ENCODE assay signal across 9 cellular contexts in the genomic region with DNA sequence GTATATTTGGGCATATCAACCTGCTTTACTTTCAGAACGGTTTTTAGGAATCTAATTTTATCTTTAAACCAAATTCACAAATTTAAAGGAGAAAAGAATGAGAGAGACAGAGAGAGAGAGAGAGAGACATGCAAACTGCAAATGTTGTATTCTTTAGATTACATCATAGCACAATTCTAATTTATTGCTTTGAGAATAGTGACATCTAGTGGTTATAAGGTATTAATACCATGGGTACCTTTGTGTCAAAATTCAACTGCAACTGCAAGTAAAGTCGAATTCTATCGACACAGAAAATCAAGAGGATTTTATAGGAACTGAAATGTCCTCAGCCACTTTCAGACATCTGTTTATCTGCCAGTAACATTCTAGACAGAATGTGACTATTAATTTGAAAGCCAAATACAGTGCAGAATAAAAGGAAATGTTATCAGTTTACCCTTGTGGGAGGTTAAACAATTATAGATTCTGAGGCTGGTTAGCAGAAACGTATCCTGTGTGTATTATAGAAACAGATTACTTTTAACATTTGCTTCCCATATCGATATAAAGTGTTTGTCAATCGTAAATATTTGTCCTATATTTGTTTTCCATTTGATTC.
DNase-seq lines count a peak whose midpoint lies in the region; ATAC-seq, FAIRE-seq and TF ChIP-seq lines count a peak whose summit lies in the region.
"Had no signal": no experiment of that assay in that cellular context is flagged by ENCODE, and none has a peak within 500 bp of the region (broad histone marks: within the 10 kb centered on the region; RNA-seq: fewer than 3 reads in every experiment).

No MANE protein-coding gene starts in this region.

- TF ChIP-seq RAD21 in IMR-90 (IDR thresholded peaks at IDR 0.05; ENCODE audit: low read length) = peak; percentile 67

- no peaks in the 10 kb centered on the region for H3K4me1 ChIP-seq in IMR-90 (ENCODE audit: control insufficient read depth, insufficient read depth, low read length)
- H3K4me1 ChIP-seq in Panc1 (ENCODE audit: control insufficient read depth, insufficient read depth, low read length) = no peaks in the 10 kb centered on the region; the same call in 1 of the 2 replicates
- no peaks in the 10 kb centered on the region for H3K4me1 ChIP-seq in pancreas

- no peak overlapping the region for H2BK15ac ChIP-seq in IMR-90 (ENCODE audit: low read depth, low read length)

- H3K4me2 ChIP-seq in IMR-90 (ENCODE audit: low read depth, low read length) = no peak overlapping the region
- H3K4me2 ChIP-seq: BLaER1 had no signal

- TF ChIP-seq CTCF in IMR-90 (conservative IDR thresholded peaks at IDR 0.05; ENCODE audit: low read depth, low read length) (peak; percentile 60), Panc1 (IDR thresholded peaks at IDR 0.05) (peak; percentile 55; the same call in 1 of the 2 replicates), pancreas (IDR thresholded peaks at IDR 0.05) (peak; percentile 22 to 65 (median 38))

- H2BK5ac ChIP-seq in IMR-90 (ENCODE audit: low read depth, low read length, poor library complexity, severe bottlenecking) = no peak overlapping the region

- no peaks in the 10 kb centered on the region for H3K36me3 ChIP-seq in IMR-90 (ENCODE audit: control insufficient read depth, insufficient read depth, low read length)
- H3K36me3 ChIP-seq in Panc1 (ENCODE audit: control insufficient read depth, insufficient read depth, low read length) = no peaks in the 10 kb centered on the region
- no peaks in the 10 kb centered on the region for H3K36me3 ChIP-seq in pancreas
- H3K36me3 ChIP-seq: BLaER1 had no signal

- ATAC-seq in GM21737 (IDR thresholded peaks at IDR 0.05; ENCODE audit: unreplicated experiment) (peak; percentile 76), IMR-90 (ENCODE audit: low read depth) (peak; percentile 53), Panc1 (no peak), esophagus mucosa (peak; percentile 69), pancreas (peak; percentile 64 to 86 (median 84))

- H3K14ac ChIP-seq in IMR-90 (replicated peaks; ENCODE audit: low read depth, low read length) = no peak overlapping the region

- H3K4me3 ChIP-seq in IMR-90 (ENCODE audit: insufficient read depth, low read depth, low read length) (no peak overlapping the region), Panc1 (ENCODE audit: low read depth in 2 of 2, low read length in 2 of 2) (no peak overlapping the region), pancreas (no peak overlapping the region)
- H3K4me3 ChIP-seq: BLaER1 had no signal

- H3K9me3 ChIP-seq in IMR-90 (ENCODE audit: control insufficient read depth, insufficient read depth, low read length) (no peaks in the 10 kb centered on the region), Panc1 (ENCODE audit: control insufficient read depth, insufficient read depth, low read depth, low read length) (no peaks in the 10 kb centered on the region), pancreas (no peaks in the 10 kb centered on the region)
- H3K9me3 ChIP-seq: BLaER1 had no signal

- H3K27ac ChIP-seq in IMR-90 (ENCODE audit: insufficient read depth, low read length) = no peak overlapping the region
- H3K27ac ChIP-seq in Panc1 (ENCODE audit: low read length) = no peak overlapping the region
- H3K27ac ChIP-seq in pancreas = no peak overlapping the region
- H3K27ac ChIP-seq: BLaER1 had no signal

- H3K9me1 ChIP-seq in IMR-90 (ENCODE audit: insufficient read depth, low read length) = no peaks in the 10 kb centered on the region

- H3K23ac ChIP-seq in IMR-90 (ENCODE audit: low read depth, low read length) = no peak overlapping the region

- CTCF ChIA-PET in IMR-90 (lab: Yijun Ruan, JAX) (no interaction called here), Panc1 (lab: Charles Lee) (no interaction called here)

- no peak overlapping the region for H3K18ac ChIP-seq in IMR-90 (ENCODE audit: low read depth, low read length)

- H2BK120ac ChIP-seq in IMR-90 (ENCODE audit: low read depth, low read length) = no peak overlapping the region

- intact Hi-C loops in IMR-90 (cut with micrococcal nuclease) (loop anchor here (1.0 to 5.0 kb wide), 2 partner anchors 1334 to 1385 kb away; a partner anchor contains a TSS), Panc1 (cut with micrococcal nuclease; ENCODE audit: unreplicated experiment) (loop anchor here (5.0 to 10.0 kb wide), 3 partner anchors 1335 to 1792 kb away; a partner anchor contains a TSS), pancreas (cut with DNase I) (no loop called here)

- no peak overlapping the region for H3K9ac ChIP-seq in IMR-90 (ENCODE audit: low read depth, low read length)
- H3K9ac ChIP-seq: BLaER1 had no signal

- H4K8ac ChIP-seq in IMR-90 (ENCODE audit: low read depth in 2 of 2, low read length in 2 of 2) = no peak overlapping the region

- peak; percentile 85 for FAIRE-seq in pancreas (lab: Jason Lieb, UNC)

- TF ChIP-seq POLR2A in IMR-90 (IDR thresholded peaks at IDR 0.05; ENCODE audit: low read depth, low read length) = no peak

- H3K56ac ChIP-seq in IMR-90 (ENCODE audit: extremely low read depth, insufficient read depth, low read length) = no peak overlapping the region

- no peak overlapping the region for H4K91ac ChIP-seq in IMR-90 (ENCODE audit: insufficient read depth, low read depth, low read length)

- POLR2A ChIA-PET in IMR-90 (lab: Charles Lee; ENCODE audit: unreplicated experiment) (no interaction called here), Panc1 (lab: Charles Lee) (no interaction called here)

- dilution Hi-C loops in IMR-90 (cut with HindIII; ENCODE audit: low sequenced_read_pairs, unreplicated experiment) = no loop called here

- no CpG with 5 or more reads among the region's 6 CpGs for WGBS in IMR-90 (ENCODE audit: extremely low coverage in 2 of 2, insufficient read length in 1 of 2), 2 experiments
- WGBS in pancreas, 2 donors = 1 to 3% methylated on average over 6 of the region's 6 CpGs

- BruUV-seq in IMR-90 (replicated peaks; lab: Mats Ljungman, UMichigan) (no TSS peak), Panc1 (replicated peaks; lab: Mats Ljungman, UMichigan) (no TSS peak)

- no peak overlapping the region for H2BK20ac ChIP-seq in IMR-90 (ENCODE audit: low read depth, low read length)

- in situ Hi-C loops in IMR-90 (cut with MboI; ENCODE audit: low sequenced_read_pairs) = loop anchor here (25.0 kb wide), 1 partner anchor 1805 kb away; no protein-coding TSS in a partner anchor
- in situ Hi-C loops in Panc1 (cut with HindIII; ENCODE audit: low pct_unique_long_range_greater_than_20kb, low sequenced_read_pairs) = no loop called here

- no peak overlapping the region for H3K4ac ChIP-seq in IMR-90 (ENCODE audit: low read depth, low read length)

- H3K79me1 ChIP-seq in IMR-90 (ENCODE audit: low read depth in 1 of 2, low read length in 2 of 2) = no peaks in the 10 kb centered on the region

- no peak overlapping the region for H2AK9ac ChIP-seq in IMR-90 (replicated peaks; ENCODE audit: low read depth, low read length, poor library complexity)

- no peak overlapping the region for H2AK5ac ChIP-seq in IMR-90 (ENCODE audit: low read depth, low read length)

- H3K27me3 ChIP-seq in IMR-90 (ENCODE audit: control insufficient read depth, insufficient read depth, low read length) = no peaks in the 10 kb centered on the region
- H3K27me3 ChIP-seq in Panc1 (ENCODE audit: control insufficient read depth, insufficient read depth, low read length) = no peaks in the 10 kb centered on the region
- H3K27me3 ChIP-seq in pancreas = no peaks in the 10 kb centered on the region
- H3K27me3 ChIP-seq: BLaER1 had no signal

- DNase-seq in NCI-H1092 treated with DMSO at 0.1 percent for 48 hours (lab: John Stamatoyannopoulos, UW) = peak; percentile 64
- DNase-seq in NCI-H1092 (lab: John Stamatoyannopoulos, UW) = no peak
- DNase-seq in IMR-90 = peak; percentile 47
- DNase-seq in Panc1 (ENCODE audit: low read depth, low spot score) = peak; percentile 28
- DNase-seq in pancreas = no peak
- DNase-seq in cortex of kidney (lab: John Stamatoyannopoulos, UW) = no peak

- no peak overlapping the region for H4K5ac ChIP-seq in IMR-90 (ENCODE audit: low read depth, low read length)

- H2AFZ ChIP-seq in IMR-90 (replicated peaks; ENCODE audit: low read length, poor library complexity) = no peak overlapping the region

- no peaks in the 10 kb centered on the region for H4K20me1 ChIP-seq in IMR-90 (ENCODE audit: insufficient read depth, low read length)
- H4K20me1 ChIP-seq: BLaER1 had no signal

TF ChIP-seq in IMR-90, 13 proteins besides CTCF, POLR2A, EP300 and RAD21:
- TF ChIP-seq NFE2L2 (IDR thresholded peaks at IDR 0.05; ENCODE audit: low read depth, low read length) = no peak
- TF ChIP-seq CEBPB (IDR thresholded peaks at IDR 0.05; ENCODE audit: low read depth, low read length) = peak; percentile 72
- TF ChIP-seq MAZ (IDR thresholded peaks at IDR 0.05; ENCODE audit: borderline replicate concordance, low read depth, low read length) = no peak
- peak; percentile 33; the same call in 1 of the 2 replicates for TF ChIP-seq SMC3 (IDR thresholded peaks at IDR 0.05; ENCODE audit: low read depth, low read length)
- TF ChIP-seq CHD1 (IDR thresholded peaks at IDR 0.05; ENCODE audit: low read depth, low read length) = no peak
- no peak for TF ChIP-seq MXI1 (IDR thresholded peaks at IDR 0.05; ENCODE audit: borderline replicate concordance, low read depth, low read length)

Comparison
In these comparisons a context has a peak if more than half of its experiments do, and no peak if none do; other contexts are left out.
1. DNase-seq: peak in NCI-H1092 treated with DMSO at 0.1 percent for 48 hours (single experiment), IMR-90 (single experiment) and Panc1 (single experiment); none in NCI-H1092 (single experiment), pancreas (0 of 6) and cortex of kidney (single experiment).
2. intact Hi-C loops: an anchor here in IMR-90 (1.0 to 5.0 kb wide) and Panc1 (5.0 to 10.0 kb wide); none called in pancreas.
3. Peak in every context shown above with its lines, with median percentiles within 50 percentile points of each other: CTCF ChIP-seq.